In genomic region chr10:71623098-71623985, GRCh38 we compare ENCODE assay signal across 8 cellular contexts.
DNase-seq lines count a peak whose midpoint lies in the region; ATAC-seq, FAIRE-seq and TF ChIP-seq lines count a peak whose summit lies in the region.

No MANE protein-coding gene starts in this region.

- H3K27ac Mint-ChIP-seq in activated T-helper 17 cell treated with anti-CD3 and anti-CD28 coated beads, Interleukin-2, amount 50 U/mL, for 72 hours: peak overlapping the region; percentile 15
- no peak overlapping the region for H3K27ac Mint-ChIP-seq in activated CD4-positive, alpha-beta memory T cell treated with anti-CD3 and anti-CD28 coated beads for 36 hours

- H3K9me3 Mint-ChIP-seq in activated T-helper 17 cell treated with anti-CD3 and anti-CD28 coated beads, Interleukin-2, amount 50 U/mL, for 72 hours: no peaks in the 10 kb centered on the region
- no peaks in the 10 kb centered on the region for H3K9me3 Mint-ChIP-seq in activated CD4-positive, alpha-beta memory T cell treated with anti-CD3 and anti-CD28 coated beads for 36 hours

- H3K9me3 ChIP-seq in kidney (ENCODE audit: control insufficient read depth in 1 of 2, low read length in 2 of 2): no peaks in the 10 kb centered on the region

- CTCF ChIA-PET in activated CD4-positive, alpha-beta memory T cell treated with anti-CD3 and anti-CD28 coated beads for 36 hours (lab: Charles Lee): interaction anchor here (0.7 to 1.0 kb wide), 2 partner anchors 14 to 15 kb away, joined by 3 to 4 read pairs; no protein-coding TSS in a partner anchor

- H3K4me3 ChIP-seq in HL-60 (replicated peaks; ENCODE audit: insufficient read depth, low read length) (no peak overlapping the region), kidney (ENCODE audit: low read length in 2 of 2) (no peak overlapping the region)

- no peaks in the 10 kb centered on the region for H3K36me3 Mint-ChIP-seq in activated T-helper 17 cell treated with anti-CD3 and anti-CD28 coated beads, Interleukin-2, amount 50 U/mL, for 72 hours (ENCODE audit: low read depth)
- H3K36me3 Mint-ChIP-seq in activated CD4-positive, alpha-beta memory T cell treated with anti-CD3 and anti-CD28 coated beads for 36 hours: no peaks in the 10 kb centered on the region

- FAIRE-seq in kidney (lab: Jason Lieb, UNC): no peak

- H3K4me1 ChIP-seq in kidney (ENCODE audit: control insufficient read depth in 1 of 2, insufficient read depth in 1 of 2, low read depth in 1 of 2, low read length in 2 of 2): peaks cover 20 to 30% of the 10 kb centered on the region in 2 donors

- in situ Hi-C loops in ACHN (cut with HindIII; ENCODE audit: low pct_ligation_motif_present, low pct_unique_long_range_greater_than_20kb, low sequenced_read_pairs): no loop called here

- peak; percentile 25 for TF ChIP-seq CTCF in HL-60 (IDR thresholded peaks at IDR 0.05; ENCODE audit: insufficient read depth, low read length)
- TF ChIP-seq CTCF in kidney (IDR thresholded peaks at IDR 0.05; ENCODE audit: borderline replicate concordance, extremely low read depth, insufficient read depth): peak; percentile 19

- no peaks in the 10 kb centered on the region for H3K27me3 ChIP-seq in HL-60 (ENCODE audit: insufficient read depth, poor library complexity, severe bottlenecking)

- H3K4me1 Mint-ChIP-seq in activated T-helper 17 cell treated with anti-CD3 and anti-CD28 coated beads, Interleukin-2, amount 50 U/mL, for 72 hours: no peaks in the 10 kb centered on the region
- no peaks in the 10 kb centered on the region for H3K4me1 Mint-ChIP-seq in activated CD4-positive, alpha-beta memory T cell treated with anti-CD3 and anti-CD28 coated beads for 36 hours (ENCODE audit: low read depth)

- no peaks in the 10 kb centered on the region for H3K36me3 ChIP-seq in kidney (ENCODE audit: control insufficient read depth in 1 of 2, insufficient read depth in 2 of 2, low read length in 2 of 2)

- H3K4me3 Mint-ChIP-seq in activated T-helper 17 cell treated with anti-CD3 and anti-CD28 coated beads, Interleukin-2, amount 50 U/mL, for 72 hours: no peak overlapping the region
- H3K4me3 Mint-ChIP-seq in activated CD4-positive, alpha-beta memory T cell treated with anti-CD3 and anti-CD28 coated beads for 36 hours: no peak overlapping the region

- DNase-seq in ACHN (peak; percentile 57), HL-60 (ENCODE audit: low read depth in 1 of 2, low spot score in 1 of 2) (peak in 1 of 2 experiments; percentile 54), kidney (no peak)
- no peak for DNase-seq in activated CD4-positive, alpha-beta memory T cell treated with anti-CD3 and anti-CD28 coated beads for 36 hours

- no peak overlapping the region for H3K9ac ChIP-seq in kidney (ENCODE audit: low read length in 2 of 2)

- intact Hi-C loops in kidney (cut with DNase I): no loop called here
- intact Hi-C loops in activated CD4-positive, alpha-beta memory T cell treated with anti-CD3 and anti-CD28 coated beads for 36 hours (cut with micrococcal nuclease): no loop called here

- H3K27me3 Mint-ChIP-seq in activated T-helper 17 cell treated with anti-CD3 and anti-CD28 coated beads, Interleukin-2, amount 50 U/mL, for 72 hours: no peaks in the 10 kb centered on the region
- peaks cover 2% of the 10 kb centered on the region for H3K27me3 Mint-ChIP-seq in activated CD4-positive, alpha-beta memory T cell treated with anti-CD3 and anti-CD28 coated beads for 36 hours

- no peak overlapping the region for H3K27ac ChIP-seq in HL-60 (replicated peaks)
- H3K27ac ChIP-seq in kidney (ENCODE audit: low read depth in 2 of 2, low read length in 2 of 2): no peak overlapping the region

- no peak for ATAC-seq in activated T-helper 17 cell treated with anti-CD3 and anti-CD28 coated beads, Interleukin-2, amount 50 U/mL, for 72 hours (replicated peaks)
- no peak for ATAC-seq in GM19351 (IDR thresholded peaks at IDR 0.05; ENCODE audit: unreplicated experiment)
- ATAC-seq in GM18861 (IDR thresholded peaks at IDR 0.05; ENCODE audit: unreplicated experiment): no peak
- no peak for ATAC-seq in GM18517 (IDR thresholded peaks at IDR 0.05; ENCODE audit: unreplicated experiment)

- POLR2A ChIA-PET in activated CD4-positive, alpha-beta memory T cell treated with anti-CD3 and anti-CD28 coated beads for 36 hours (lab: Charles Lee): no interaction called here
